In genomic region chr4:121256887-121257426, GRCh38 we compare ENCODE assay signal across 1 cellular context.
TF ChIP-seq lines count a peak whose summit lies in the region.

No MANE protein-coding gene starts in this region.

TF ChIP-seq in GM23338, 12 proteins besides CTCF, POLR2A, EP300 and RAD21 (continued from another document):
- no peak for TF ChIP-seq ZNF462 (CRISPR knock-in tag; IDR thresholded peaks at IDR 0.05)
- TF ChIP-seq ETS1 (IDR thresholded peaks at IDR 0.05): no peak
- TF ChIP-seq ZNF114 (CRISPR knock-in tag; IDR thresholded peaks at IDR 0.05): no peak
- no peak for TF ChIP-seq EZH2phosphoT487 (IDR thresholded peaks at IDR 0.05; ENCODE audit: unreplicated experiment)
- TF ChIP-seq CREB1 (CRISPR knock-in tag; IDR thresholded peaks at IDR 0.05; ENCODE audit: low read depth): no peak
- TF ChIP-seq JUNB (IDR thresholded peaks at IDR 0.05; ENCODE audit: unreplicated experiment): no peak
